Comparison of ENCODE assay signal across 13 cellular contexts in the genomic region with DNA sequence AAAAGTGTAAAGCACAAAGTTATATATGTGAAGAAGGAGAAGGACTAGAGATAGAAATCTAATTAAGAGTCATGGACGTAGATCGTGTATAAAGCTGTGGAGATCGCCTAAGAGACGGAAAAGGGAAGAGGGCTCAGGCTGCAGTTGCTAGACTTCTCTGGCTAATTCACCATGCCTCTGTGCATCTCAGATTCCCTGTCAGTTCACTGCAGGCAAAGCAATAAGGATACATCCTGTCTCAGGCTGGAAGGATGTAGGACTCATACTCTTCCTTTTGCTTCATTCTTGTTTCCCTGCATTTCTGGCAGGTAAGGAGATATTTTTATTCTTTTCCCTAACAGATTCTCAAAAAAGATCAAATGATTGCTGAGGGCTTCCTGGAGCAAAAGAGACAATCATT.
A peak's percentile ranks its signal among the peaks of the same experiment; 100 is the strongest.
DNase-seq lines count a peak whose midpoint lies in the region; TF ChIP-seq lines count a peak whose summit lies in the region.
"Had no signal": no experiment of that assay in that cellular context is flagged by ENCODE, and none has a peak within 500 bp of the region (broad histone marks: within the 10 kb centered on the region; RNA-seq: fewer than 3 reads in every experiment).

No MANE protein-coding gene starts in this region.

- H3K27me3 ChIP-seq in adrenal gland, result no peaks in the 10 kb centered on the region
- no peaks in the 10 kb centered on the region for H3K27me3 ChIP-seq in spleen (replicated peaks in 1 of 7)

- H3K4me3 ChIP-seq in adrenal gland (no peak overlapping the region), spleen (no peak overlapping the region)
- H3K4me3 ChIP-seq: prostate gland had no signal

- H3K4me1 Mint-ChIP-seq in HFFc6 (ENCODE audit: low read depth) (peaks cover 60% of the 10 kb centered on the region), glutamatergic neuron (ENCODE audit: low read depth, unreplicated experiment) (peaks cover 13% of the 10 kb centered on the region)
- H3K4me1 Mint-ChIP-seq in T-helper 2 cell treated with Interferon-gamma antibody and Interleukin-4, amounts not matched to agents 5 μg/mL and 100 μg/mL, for 36 hours (ENCODE audit: low read depth), result peaks cover 3% of the 10 kb centered on the region
- H3K4me1 Mint-ChIP-seq: activated T-helper 17 cell treated with anti-CD3 and anti-CD28 coated beads, Interleukin-2, amount 50 U/mL, for 72 hours had no signal

- TF ChIP-seq POLR2A in adrenal gland (IDR thresholded peaks at IDR 0.05) (no peak), spleen (IDR thresholded peaks at IDR 0.05) (no peak)

- no peak for TF ChIP-seq CTCF in HFFc6 (IDR thresholded peaks at IDR 0.05)
- no peak for TF ChIP-seq CTCF in adrenal gland (IDR thresholded peaks at IDR 0.05)
- TF ChIP-seq CTCF in glutamatergic neuron (IDR thresholded peaks at IDR 0.05; ENCODE audit: partially characterized antibody, unreplicated experiment), result no peak
- no peak for TF ChIP-seq CTCF in spleen (IDR thresholded peaks at IDR 0.05 in 8 of 11, conservative IDR thresholded peaks at IDR 0.05 in 3 of 11)

- no peak for DNase-seq in HFFc6
- no peak for DNase-seq in adrenal gland
- DNase-seq in glutamatergic neuron, result no peak
- DNase-seq in spleen, result no peak
- DNase-seq in stimulated activated CD4-positive, alpha-beta T cell treated with anti-CD3 and anti-CD28 coated beads, Interleukin-4, amount 100 ng/mL, for 4 hours, result no peak
- no peak for DNase-seq in activated naive CD4-positive, alpha-beta T cell treated with anti-CD3 and anti-CD28 coated beads, Interleukin-2, amount 50 U/mL, for 16 hours
- DNase-seq in T-helper 2 cell treated with Interferon-gamma antibody and Interleukin-4, amounts not matched to agents 5 μg/mL and 100 μg/mL, for 36 hours (ENCODE audit: low spot score), result no peak
- no peak for DNase-seq in NCI-H82 treated with DMSO at 0.1 percent for 48 hours (lab: John Stamatoyannopoulos, UW; ENCODE audit: unreplicated experiment)
- DNase-seq: DMS79, immature natural killer cell had no signal

- intact Hi-C loops in adrenal gland (cut with DNase I), result no loop called here
- intact Hi-C loops in spleen (cut with DNase I; ENCODE audit: low total_unique reads), result no loop called here

- H3K27ac ChIP-seq in adrenal gland, result peak overlapping the region in 3 of 5 donors; percentile 26 to 78 (median 63)
- H3K27ac ChIP-seq in spleen, result peak overlapping the region in 5 of 8 donors; percentile 17 to 58 (median 41)

- no peaks in the 10 kb centered on the region for H3K9me3 Mint-ChIP-seq in HFFc6
- no peaks in the 10 kb centered on the region for H3K9me3 Mint-ChIP-seq in glutamatergic neuron (ENCODE audit: unreplicated experiment)
- no peaks in the 10 kb centered on the region for H3K9me3 Mint-ChIP-seq in T-helper 2 cell treated with Interferon-gamma antibody and Interleukin-4, amounts not matched to agents 5 μg/mL and 100 μg/mL, for 36 hours
- H3K9me3 Mint-ChIP-seq: activated T-helper 17 cell treated with anti-CD3 and anti-CD28 coated beads, Interleukin-2, amount 50 U/mL, for 72 hours; dendritic cell treated with granulocyte-macrophage colony-stimulating factor and Interleukin-4, amounts not matched to agents 40 ng/mL and 50 ng/mL, for 4 days; immature natural killer cell had no signal

- peaks cover 1% of the 10 kb centered on the region; the same call in 1 of the 2 replicates for H3K36me3 Mint-ChIP-seq in HFFc6 (ENCODE audit: low read depth)
- H3K36me3 Mint-ChIP-seq in glutamatergic neuron (ENCODE audit: unreplicated experiment), result no peaks in the 10 kb centered on the region
- no peaks in the 10 kb centered on the region for H3K36me3 Mint-ChIP-seq in T-helper 2 cell treated with Interferon-gamma antibody and Interleukin-4, amounts not matched to agents 5 μg/mL and 100 μg/mL, for 36 hours (ENCODE audit: low read depth)
- H3K36me3 Mint-ChIP-seq: immature natural killer cell had no signal

- peak overlapping the region; percentile 71 for H3K4me3 Mint-ChIP-seq in HFFc6
- no peak overlapping the region for H3K4me3 Mint-ChIP-seq in glutamatergic neuron (ENCODE audit: unreplicated experiment)
- no peak overlapping the region for H3K4me3 Mint-ChIP-seq in T-helper 2 cell treated with Interferon-gamma antibody and Interleukin-4, amounts not matched to agents 5 μg/mL and 100 μg/mL, for 36 hours
- H3K4me3 Mint-ChIP-seq: activated T-helper 17 cell treated with anti-CD3 and anti-CD28 coated beads, Interleukin-2, amount 50 U/mL, for 72 hours; dendritic cell treated with granulocyte-macrophage colony-stimulating factor and Interleukin-4, amounts not matched to agents 40 ng/mL and 50 ng/mL, for 4 days; immature natural killer cell had no signal

- H3K9me3 ChIP-seq in adrenal gland (replicated peaks in 1 of 3), result no peaks in the 10 kb centered on the region
- no peaks in the 10 kb centered on the region for H3K9me3 ChIP-seq in spleen
- H3K9me3 ChIP-seq: prostate gland had no signal

- no peaks in the 10 kb centered on the region for H3K36me3 ChIP-seq in adrenal gland (replicated peaks in 1 of 2)
- H3K36me3 ChIP-seq in spleen, result no peaks in the 10 kb centered on the region
- H3K36me3 ChIP-seq: prostate gland had no signal

- H3K4me1 ChIP-seq in adrenal gland (replicated peaks in 1 of 2), result peaks cover 9 to 14% of the 10 kb centered on the region in 2 donors
- peaks cover 0 to 17% (median 6%) of the 10 kb centered on the region in 6 donors for H3K4me1 ChIP-seq in spleen
- H3K4me1 ChIP-seq: prostate gland had no signal

- H3K27me3 Mint-ChIP-seq in HFFc6 (ENCODE audit: insufficient read depth) (no peaks in the 10 kb centered on the region), glutamatergic neuron (ENCODE audit: unreplicated experiment) (peaks cover 4% of the 10 kb centered on the region)
- H3K27me3 Mint-ChIP-seq in T-helper 2 cell treated with Interferon-gamma antibody and Interleukin-4, amounts not matched to agents 5 μg/mL and 100 μg/mL, for 36 hours (ENCODE audit: low read depth), result peaks cover 4% of the 10 kb centered on the region

- H3K27ac Mint-ChIP-seq in HFFc6 (peak overlapping the region; percentile 95), glutamatergic neuron (ENCODE audit: unreplicated experiment) (peak overlapping the region; percentile 15)
- H3K27ac Mint-ChIP-seq in T-helper 2 cell treated with Interferon-gamma antibody and Interleukin-4, amounts not matched to agents 5 μg/mL and 100 μg/mL, for 36 hours, result no peak overlapping the region
- H3K27ac Mint-ChIP-seq: activated T-helper 17 cell treated with anti-CD3 and anti-CD28 coated beads, Interleukin-2, amount 50 U/mL, for 72 hours; dendritic cell treated with granulocyte-macrophage colony-stimulating factor and Interleukin-4, amounts not matched to agents 40 ng/mL and 50 ng/mL, for 4 days; immature natural killer cell had no signal

- WGBS in adrenal gland, 4 donors, result 86 to 90% (median 88%) methylated on average over 4 of the region's 4 CpGs
- 81 to 86% (median 85%) methylated on average over 4 of the region's 4 CpGs for WGBS in spleen, 5 donors
